In the genomic region with DNA sequence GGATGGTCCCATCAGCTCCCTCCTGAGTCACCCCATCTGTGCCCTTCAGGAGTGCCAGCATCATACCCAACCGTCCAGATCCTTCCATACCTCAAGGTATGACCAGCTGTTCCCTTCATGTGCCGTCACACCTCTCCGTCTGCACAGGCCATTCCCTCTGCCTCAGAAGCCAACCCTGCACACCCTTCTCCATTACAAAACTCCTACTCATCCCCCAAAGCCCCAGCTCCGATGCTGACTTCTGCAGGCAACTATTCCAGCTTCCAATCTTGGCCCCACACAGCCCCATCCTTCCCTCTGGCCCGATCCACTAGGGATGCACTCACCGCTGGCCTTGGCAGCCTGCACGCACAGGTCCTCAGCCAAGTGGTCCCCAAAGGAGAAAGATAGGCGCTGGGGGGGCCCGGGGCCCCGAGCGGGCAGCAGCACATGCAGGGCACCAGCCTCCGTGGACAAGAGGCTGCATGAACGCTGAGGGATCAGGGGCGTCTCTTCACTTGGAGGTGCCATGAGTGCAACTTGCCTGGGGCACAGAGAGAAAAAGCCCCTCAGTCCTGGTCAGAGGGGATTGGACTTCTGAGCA, we compare ENCODE assay signal across 1 cellular context.
TF ChIP-seq lines count a peak whose summit lies in the region.

No MANE protein-coding gene starts in this region.

TF ChIP-seq in GM12878, 131 proteins besides CTCF, POLR2A, EP300 and RAD21:
- TF ChIP-seq, protein P1, sequence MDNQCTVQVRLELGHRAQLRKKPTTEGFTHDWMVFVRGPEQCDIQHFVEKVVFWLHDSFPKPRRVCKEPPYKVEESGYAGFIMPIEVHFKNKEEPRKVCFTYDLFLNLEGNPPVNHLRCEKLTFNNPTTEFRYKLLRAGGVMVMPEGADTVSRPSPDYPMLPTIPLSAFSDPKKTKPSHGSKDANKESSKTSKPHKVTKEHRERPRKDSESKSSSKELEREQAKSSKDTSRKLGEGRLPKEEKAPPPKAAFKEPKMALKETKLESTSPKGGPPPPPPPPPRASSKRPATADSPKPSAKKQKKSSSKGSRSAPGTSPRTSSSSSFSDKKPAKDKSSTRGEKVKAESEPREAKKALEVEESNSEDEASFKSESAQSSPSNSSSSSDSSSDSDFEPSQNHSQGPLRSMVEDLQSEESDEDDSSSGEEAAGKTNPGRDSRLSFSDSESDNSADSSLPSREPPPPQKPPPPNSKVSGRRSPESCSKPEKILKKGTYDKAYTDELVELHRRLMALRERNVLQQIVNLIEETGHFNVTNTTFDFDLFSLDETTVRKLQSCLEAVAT (IDR thresholded peaks at IDR 0.05), result no peak
- TF ChIP-seq TCF3 (IDR thresholded peaks at IDR 0.05; ENCODE audit: borderline replicate concordance, insufficient read depth, low read depth, low read length), result no peak
- TF ChIP-seq ZNF384 (IDR thresholded peaks at IDR 0.05; ENCODE audit: borderline replicate concordance, low read depth, low read length), result no peak
- TF ChIP-seq IKZF2 (IDR thresholded peaks at IDR 0.05), result no peak
- TF ChIP-seq, protein P2, sequence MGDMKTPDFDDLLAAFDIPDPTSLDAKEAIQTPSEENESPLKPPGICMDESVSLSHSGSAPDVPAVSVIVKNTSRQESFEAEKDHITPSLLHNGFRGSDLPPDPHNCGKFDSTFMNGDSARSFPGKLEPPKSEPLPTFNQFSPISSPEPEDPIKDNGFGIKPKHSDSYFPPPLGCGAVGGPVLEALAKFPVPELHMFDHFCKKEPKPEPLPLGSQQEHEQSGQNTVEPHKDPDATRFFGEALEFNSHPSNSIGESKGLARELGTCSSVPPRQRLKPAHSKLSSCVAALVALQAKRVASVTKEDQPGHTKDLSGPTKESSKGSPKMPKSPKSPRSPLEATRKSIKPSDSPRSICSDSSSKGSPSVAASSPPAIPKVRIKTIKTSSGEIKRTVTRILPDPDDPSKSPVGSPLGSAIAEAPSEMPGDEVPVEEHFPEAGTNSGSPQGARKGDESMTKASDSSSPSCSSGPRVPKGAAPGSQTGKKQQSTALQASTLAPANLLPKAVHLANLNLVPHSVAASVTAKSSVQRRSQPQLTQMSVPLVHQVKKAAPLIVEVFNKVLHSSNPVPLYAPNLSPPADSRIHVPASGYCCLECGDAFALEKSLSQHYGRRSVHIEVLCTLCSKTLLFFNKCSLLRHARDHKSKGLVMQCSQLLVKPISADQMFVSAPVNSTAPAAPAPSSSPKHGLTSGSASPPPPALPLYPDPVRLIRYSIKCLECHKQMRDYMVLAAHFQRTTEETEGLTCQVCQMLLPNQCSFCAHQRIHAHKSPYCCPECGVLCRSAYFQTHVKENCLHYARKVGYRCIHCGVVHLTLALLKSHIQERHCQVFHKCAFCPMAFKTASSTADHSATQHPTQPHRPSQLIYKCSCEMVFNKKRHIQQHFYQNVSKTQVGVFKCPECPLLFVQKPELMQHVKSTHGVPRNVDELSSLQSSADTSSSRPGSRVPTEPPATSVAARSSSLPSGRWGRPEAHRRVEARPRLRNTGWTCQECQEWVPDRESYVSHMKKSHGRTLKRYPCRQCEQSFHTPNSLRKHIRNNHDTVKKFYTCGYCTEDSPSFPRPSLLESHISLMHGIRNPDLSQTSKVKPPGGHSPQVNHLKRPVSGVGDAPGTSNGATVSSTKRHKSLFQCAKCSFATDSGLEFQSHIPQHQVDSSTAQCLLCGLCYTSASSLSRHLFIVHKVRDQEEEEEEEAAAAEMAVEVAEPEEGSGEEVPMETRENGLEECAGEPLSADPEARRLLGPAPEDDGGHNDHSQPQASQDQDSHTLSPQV (IDR thresholded peaks at IDR 0.05), result no peak
- no peak for TF ChIP-seq EED (IDR thresholded peaks at IDR 0.05; ENCODE audit: low read depth)
- no peak for TF ChIP-seq RELA (IDR thresholded peaks at IDR 0.05; ENCODE audit: borderline replicate concordance, partially characterized antibody)
- TF ChIP-seq EZH2 (IDR thresholded peaks at IDR 0.05; ENCODE audit: borderline replicate concordance, control insufficient read depth, low read depth, low read length), result no peak
- TF ChIP-seq BCL11A (IDR thresholded peaks at IDR 0.05; ENCODE audit: low read depth, low read length), result no peak
- TF ChIP-seq, protein P3, sequence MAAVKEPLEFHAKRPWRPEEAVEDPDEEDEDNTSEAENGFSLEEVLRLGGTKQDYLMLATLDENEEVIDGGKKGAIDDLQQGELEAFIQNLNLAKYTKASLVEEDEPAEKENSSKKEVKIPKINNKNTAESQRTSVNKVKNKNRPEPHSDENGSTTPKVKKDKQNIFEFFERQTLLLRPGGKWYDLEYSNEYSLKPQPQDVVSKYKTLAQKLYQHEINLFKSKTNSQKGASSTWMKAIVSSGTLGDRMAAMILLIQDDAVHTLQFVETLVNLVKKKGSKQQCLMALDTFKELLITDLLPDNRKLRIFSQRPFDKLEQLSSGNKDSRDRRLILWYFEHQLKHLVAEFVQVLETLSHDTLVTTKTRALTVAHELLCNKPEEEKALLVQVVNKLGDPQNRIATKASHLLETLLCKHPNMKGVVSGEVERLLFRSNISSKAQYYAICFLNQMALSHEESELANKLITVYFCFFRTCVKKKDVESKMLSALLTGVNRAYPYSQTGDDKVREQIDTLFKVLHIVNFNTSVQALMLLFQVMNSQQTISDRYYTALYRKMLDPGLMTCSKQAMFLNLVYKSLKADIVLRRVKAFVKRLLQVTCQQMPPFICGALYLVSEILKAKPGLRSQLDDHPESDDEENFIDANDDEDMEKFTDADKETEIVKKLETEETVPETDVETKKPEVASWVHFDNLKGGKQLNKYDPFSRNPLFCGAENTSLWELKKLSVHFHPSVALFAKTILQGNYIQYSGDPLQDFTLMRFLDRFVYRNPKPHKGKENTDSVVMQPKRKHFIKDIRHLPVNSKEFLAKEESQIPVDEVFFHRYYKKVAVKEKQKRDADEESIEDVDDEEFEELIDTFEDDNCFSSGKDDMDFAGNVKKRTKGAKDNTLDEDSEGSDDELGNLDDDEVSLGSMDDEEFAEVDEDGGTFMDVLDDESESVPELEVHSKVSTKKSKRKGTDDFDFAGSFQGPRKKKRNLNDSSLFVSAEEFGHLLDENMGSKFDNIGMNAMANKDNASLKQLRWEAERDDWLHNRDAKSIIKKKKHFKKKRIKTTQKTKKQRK (IDR thresholded peaks at IDR 0.05; ENCODE audit: low read depth, low read length), result no peak
